In the genomic region with DNA sequence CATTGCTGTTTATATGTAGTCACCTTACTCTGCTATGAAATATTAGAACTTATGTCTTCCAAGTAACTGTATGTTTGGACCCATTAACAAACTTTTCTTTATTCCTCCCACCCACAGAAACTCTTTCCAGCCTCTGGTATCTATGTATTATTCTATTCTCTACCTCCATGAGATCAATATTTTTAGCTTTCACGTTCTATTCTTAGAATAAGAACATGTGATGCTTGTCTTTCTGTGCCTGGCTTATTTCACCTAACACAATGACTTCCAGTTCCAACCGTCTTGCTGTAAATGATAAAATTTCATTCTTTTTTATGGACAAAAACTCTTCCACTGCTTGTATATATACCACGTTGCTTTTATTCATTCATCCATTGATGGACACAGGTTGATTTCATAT, we compare ENCODE assay signal across 13 cellular contexts. TPM values are rescaled to one million over a fixed set of nuclear protein-coding genes. Genes with fewer than 3 reads are reported as not detected.
"Had no signal": no experiment of that assay in that cellular context is flagged by ENCODE, and none has a peak within 500 bp of the region (broad histone marks: within the 10 kb centered on the region; RNA-seq: fewer than 3 reads in every experiment).

No MANE protein-coding gene starts in this region.

RNA-seq across cellular contexts. Expression of gene AMY1A, which starts 14.4 kb away (rescaled TPM):
- total RNA-seq: stomach, subcutaneous adipose tissue, suprapubic skin, temporal lobe, testis, thoracic aorta, tibial nerve, transverse colon, ureter, urinary bladder, vagina had no signal

RNA-seq across cellular contexts. Expression of gene AMY2A, which starts 24.0 kb away (rescaled TPM):
- total RNA-seq: stomach, suprapubic skin, thyroid gland, transverse colon, upper lobe of right lung, ureter, urinary bladder, vagina had no signal

RNA-seq across cellular contexts. Expression of gene AMY1B, which starts 54.8 kb away (rescaled TPM):
- total RNA-seq: subcutaneous adipose tissue, suprapubic skin, temporal lobe, testis, thoracic aorta, tibial nerve, transverse colon, ureter, urinary bladder, vagina had no signal
